ENCODE assay signal across 8 cellular contexts in the genomic region with DNA sequence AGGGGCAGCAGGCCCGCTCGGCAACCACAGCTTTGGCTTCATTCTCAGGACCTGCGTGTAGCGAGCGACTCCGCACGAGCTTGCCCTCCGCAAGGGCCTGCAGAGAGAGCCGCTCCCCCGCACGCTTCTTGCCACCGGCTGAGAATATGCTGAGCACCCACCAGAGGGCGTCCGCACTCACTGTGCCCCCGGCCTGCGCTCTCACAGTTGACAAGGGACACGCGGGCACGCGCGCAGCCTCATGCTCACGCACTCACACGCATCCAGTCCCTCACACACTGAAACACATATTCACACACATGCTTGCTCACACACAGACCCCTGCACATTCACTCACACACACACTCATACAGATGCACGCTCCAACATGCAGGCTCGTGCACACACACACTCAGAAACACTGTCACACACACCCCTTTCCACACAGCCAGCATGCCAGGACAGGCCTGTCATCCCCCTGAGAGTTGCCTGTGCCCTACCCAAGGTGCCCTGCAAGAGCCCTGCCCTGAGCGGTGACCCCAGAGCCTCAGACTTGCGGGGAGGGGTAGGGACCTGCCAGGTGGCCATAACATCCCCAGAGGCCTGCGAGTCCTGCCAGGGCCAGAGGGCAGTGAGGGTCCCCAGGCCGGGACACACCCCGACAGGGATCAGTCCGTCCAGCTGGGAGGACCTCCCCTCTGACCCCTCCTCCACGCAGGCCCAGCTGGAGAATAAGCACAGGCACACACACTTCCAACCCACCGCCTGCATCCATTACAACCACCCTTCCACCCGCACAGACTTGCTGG.
DNase-seq lines count a peak whose midpoint lies in the region; ATAC-seq and TF ChIP-seq lines count a peak whose summit lies in the region.

No MANE protein-coding gene starts in this region.

- H3K79me2 ChIP-seq in OCI-LY7 (ENCODE audit: insufficient read depth, low read depth, low read length) = no peaks in the 10 kb centered on the region
- no peaks in the 10 kb centered on the region for H3K79me2 ChIP-seq in osteoblast (ENCODE audit: insufficient read depth, low read length)

- H3K9me3 ChIP-seq in OCI-LY7 (ENCODE audit: low read length) = no peaks in the 10 kb centered on the region
- no peaks in the 10 kb centered on the region for H3K9me3 ChIP-seq in osteoblast (ENCODE audit: low read depth, low read length)

- H3K4me2 ChIP-seq in OCI-LY7 (ENCODE audit: low read length) (peak overlapping the region; percentile 16; the same call in 1 of the 2 replicates), osteoblast (ENCODE audit: insufficient read depth, low read length) (no peak overlapping the region)

- TF ChIP-seq CTCF in OCI-LY7 (conservative IDR thresholded peaks at IDR 0.05; ENCODE audit: low read length) (peak; percentile 85), fibroblast of villous mesenchyme (IDR thresholded peaks at IDR 0.05; ENCODE audit: insufficient read depth, low read depth, low read length) (peak; percentile 68), osteoblast (IDR thresholded peaks at IDR 0.05; ENCODE audit: extremely low read depth, low read depth, low read length) (peak; percentile 61), omental fat pad (IDR thresholded peaks at IDR 0.05) (no peak)

- no peaks in the 10 kb centered on the region for H3K27me3 ChIP-seq in osteoblast (ENCODE audit: insufficient read depth, low read length)

- H4K20me1 ChIP-seq in OCI-LY7 (ENCODE audit: insufficient read depth, low read length) = no peaks in the 10 kb centered on the region
- no peaks in the 10 kb centered on the region for H4K20me1 ChIP-seq in osteoblast (ENCODE audit: insufficient read depth, low read length)

- H3K27ac Mint-ChIP-seq in activated T-cell treated with anti-CD3 and anti-CD28 coated beads, Interleukin-2, amount 50 U/mL, for 24 hours = no peak overlapping the region

- no peaks in the 10 kb centered on the region for H3K9me2 ChIP-seq in OCI-LY7 (ENCODE audit: insufficient read depth, low read length)

- H3K36me3 Mint-ChIP-seq in activated T-cell treated with anti-CD3 and anti-CD28 coated beads, Interleukin-2, amount 50 U/mL, for 24 hours (ENCODE audit: low read depth) = no peaks in the 10 kb centered on the region

- POLR2A ChIA-PET in OCI-LY7 (lab: Charles Lee) = no interaction called here

- peaks cover 17% of the 10 kb centered on the region for H3K4me1 Mint-ChIP-seq in activated T-cell treated with anti-CD3 and anti-CD28 coated beads, Interleukin-2, amount 50 U/mL, for 24 hours (ENCODE audit: low read depth)

- no peak overlapping the region for H3K4me3 Mint-ChIP-seq in activated T-cell treated with anti-CD3 and anti-CD28 coated beads, Interleukin-2, amount 50 U/mL, for 24 hours

- peaks cover 2% of the 10 kb centered on the region for H3K9me3 Mint-ChIP-seq in activated T-cell treated with anti-CD3 and anti-CD28 coated beads, Interleukin-2, amount 50 U/mL, for 24 hours

- no peak overlapping the region for H3K4me3 ChIP-seq in OCI-LY7 (ENCODE audit: low read depth, low read length, poor library complexity, severe bottlenecking)
- no peak overlapping the region for H3K4me3 ChIP-seq in fibroblast of villous mesenchyme (ENCODE audit: low read depth, low read length)
- H3K4me3 ChIP-seq in osteoblast (ENCODE audit: insufficient read depth, low read length) = no peak overlapping the region

- DNase-seq in GDM1 (lab: John Stamatoyannopoulos, UW) (peak; percentile 22), OCI-LY7 (ENCODE audit: low spot score) (peak; percentile 79), fibroblast of villous mesenchyme (ENCODE audit: low read depth) (peak; percentile 29), osteoblast (ENCODE audit: insufficient read length, low spot score, missing footprints) (peak; percentile 91), omental fat pad (ENCODE audit: low spot score) (no peak)
- DNase-seq in activated T-cell treated with anti-CD3 and anti-CD28 coated beads, Interleukin-2, amount 50 U/mL, for 24 hours = peak; percentile 76

- intact Hi-C loops in OCI-LY7 (cut with micrococcal nuclease; ENCODE audit: unreplicated experiment) = loop anchor here (1.0 to 10.0 kb wide), 3 partner anchors 152 to 500 kb away; no protein-coding TSS in a partner anchor

- H3K4me1 ChIP-seq in OCI-LY7 (ENCODE audit: insufficient read depth, low read length, poor library complexity, severe bottlenecking) (no peaks in the 10 kb centered on the region), osteoblast (ENCODE audit: insufficient read depth, low read length) (no peaks in the 10 kb centered on the region)

- BruUV-seq in OCI-LY7 (replicated peaks; lab: Mats Ljungman, UMichigan) = no TSS peak

- H3K36me3 ChIP-seq in OCI-LY7 (ENCODE audit: insufficient read depth, low read length) (no peaks in the 10 kb centered on the region), osteoblast (ENCODE audit: insufficient read depth, low read length) (no peaks in the 10 kb centered on the region)

- ATAC-seq in HG03159 (IDR thresholded peaks at IDR 0.05; ENCODE audit: unreplicated experiment) = peak; percentile 71
- no peak for ATAC-seq in GM21786 (IDR thresholded peaks at IDR 0.05; ENCODE audit: unreplicated experiment)
- no peak for ATAC-seq in omental fat pad (ENCODE audit: low FRiP score)

- peaks cover 21% of the 10 kb centered on the region for H3K27me3 Mint-ChIP-seq in activated T-cell treated with anti-CD3 and anti-CD28 coated beads, Interleukin-2, amount 50 U/mL, for 24 hours

- H3K27ac ChIP-seq in OCI-LY7 (ENCODE audit: low read depth, low read length, poor library complexity, severe bottlenecking) (no peak overlapping the region), osteoblast (ENCODE audit: low read depth, low read length) (no peak overlapping the region)

- H2AFZ ChIP-seq in OCI-LY7 (ENCODE audit: low read length) (peak overlapping the region; percentile 26; the same call in 1 of the 2 replicates), osteoblast (ENCODE audit: low read length) (no peak overlapping the region)

- CTCF ChIA-PET in OCI-LY7 (lab: Charles Lee; ENCODE audit: unreplicated experiment) = interaction anchor here (0.6 kb wide), 2 partner anchors 151 to 237 kb away, joined by 3 to 4 read pairs; a partner anchor contains a TSS

Comparison
In these comparisons a context has a peak if more than half of its experiments do, and no peak if none do; other contexts are left out.
1. CTCF ChIP-seq: peak in OCI-LY7 (single experiment), fibroblast of villous mesenchyme (single experiment) and osteoblast (single experiment); none in omental fat pad (0 of 3).